ENCODE assay signal across 25 cellular contexts in genomic region chr9:116278326-116278725, GRCh38.
DNase-seq lines count a peak whose midpoint lies in the region; ATAC-seq, FAIRE-seq and TF ChIP-seq lines count a peak whose summit lies in the region.
"Had no signal": no experiment of that assay in that cellular context is flagged by ENCODE, and none has a peak within 500 bp of the region (broad histone marks: within the 10 kb centered on the region; RNA-seq: fewer than 3 reads in every experiment).

No MANE protein-coding gene starts in this region.

- no peak for FAIRE-seq in K562 (lab: Jason Lieb, UNC)
- FAIRE-seq: GM12878, small intestine had no signal

- no peak for TF ChIP-seq RAD21 in K562 (CRISPR knock-in tag; conservative IDR thresholded peaks at IDR 0.05 in 1 of 2, IDR thresholded peaks at IDR 0.05 in 1 of 2)

- H3K27me3 ChIP-seq in HUES48 (ENCODE audit: control insufficient read depth, insufficient read depth, low read length): peaks cover 89% of the 10 kb centered on the region
- no peaks in the 10 kb centered on the region for H3K27me3 ChIP-seq in K562 (ENCODE audit: control insufficient read depth in 2 of 2, insufficient read depth in 2 of 2, low read length in 2 of 2)
- H3K27me3 ChIP-seq in colonic mucosa: no peaks in the 10 kb centered on the region
- H3K27me3 ChIP-seq: gastrocnemius medialis, neutrophil, suprapubic skin had no signal

- CTCF ChIA-PET in K562 (lab: Yijun Ruan, JAX; ENCODE audit: low intra/inter-chr PET ratio): no interaction called here

- POLR2A ChIA-PET in K562 (lab: Yijun Ruan, JAX): interaction anchor here (0.9 kb wide), 1 partner anchor 14 kb away, joined by 4 read pairs; no protein-coding TSS in a partner anchor

- TF ChIP-seq EP300 in K562 (IDR thresholded peaks at IDR 0.05; ENCODE audit: low read length): no peak

- H3K4me3 ChIP-seq in HUES48 (ENCODE audit: low read depth, low read length) (no peak overlapping the region), K562 (no peak overlapping the region), mesodermal cell (ENCODE audit: extremely low read depth, insufficient read depth, low read length, poor library complexity, severe bottlenecking) (no peak overlapping the region), colonic mucosa (no peak overlapping the region)
- H3K4me3 ChIP-seq: gastrocnemius medialis, GM12878, suprapubic skin had no signal

- no peaks in the 10 kb centered on the region for H3K36me3 ChIP-seq in HUES48 (ENCODE audit: control insufficient read depth, insufficient read depth, low read length)
- no peaks in the 10 kb centered on the region for H3K36me3 ChIP-seq in K562 (ENCODE audit: control insufficient read depth, insufficient read depth, low read length)
- peaks cover 26% of the 10 kb centered on the region for H3K36me3 ChIP-seq in mesodermal cell (ENCODE audit: control insufficient read depth, insufficient read depth, low read length)
- H3K36me3 ChIP-seq in colonic mucosa: no peaks in the 10 kb centered on the region
- H3K36me3 ChIP-seq: gastrocnemius medialis, neutrophil, suprapubic skin had no signal

- intact Hi-C loops in K562 (cut with micrococcal nuclease) (no loop called here), colonic mucosa (cut with DNase I) (no loop called here)

- H3K79me2 ChIP-seq in K562 (ENCODE audit: control insufficient read depth, insufficient read depth, low read length): no peaks in the 10 kb centered on the region

- no peak for ATAC-seq in K562
- no peak for ATAC-seq in HG03342 (IDR thresholded peaks at IDR 0.05; ENCODE audit: unreplicated experiment)
- ATAC-seq in HG02840 (IDR thresholded peaks at IDR 0.05; ENCODE audit: low FRiP score, unreplicated experiment): no peak
- ATAC-seq in HG03521 (IDR thresholded peaks at IDR 0.05; ENCODE audit: unreplicated experiment): no peak
- ATAC-seq: gastrocnemius medialis; GM12878; stimulated activated memory B cell treated with anti-CD40 and anti-IgM and Interleukin-4, amounts not matched to agents 10 μg/mL and 1 μg/mL and 100 μg/mL, for 72 hours had no signal

- no peak overlapping the region for H2AFZ ChIP-seq in K562 (ENCODE audit: low read depth, low read length)

- no peak overlapping the region for H3K4me2 ChIP-seq in K562 (ENCODE audit: insufficient read depth, low read length)
- H3K4me2 ChIP-seq: KMS-11 had no signal

- no peaks in the 10 kb centered on the region for H3K9me3 ChIP-seq in HUES48 (ENCODE audit: control insufficient read depth, insufficient read depth, low read length)
- H3K9me3 ChIP-seq in K562 (replicated peaks; ENCODE audit: control insufficient read depth, insufficient read depth, low read depth, low read length): no peaks in the 10 kb centered on the region
- no peaks in the 10 kb centered on the region for H3K9me3 ChIP-seq in mesodermal cell (ENCODE audit: control insufficient read depth, low read length)
- no peaks in the 10 kb centered on the region for H3K9me3 ChIP-seq in colonic mucosa
- H3K9me3 ChIP-seq: gastrocnemius medialis, neutrophil, suprapubic skin had no signal

- TF ChIP-seq POLR2A in K562 (conservative IDR thresholded peaks at IDR 0.05): no peak

- peak; percentile 16 for DNase-seq in ACHN
- no peak for DNase-seq in K562 (ENCODE audit: extremely low read depth in 1 of 4, low spot score in 3 of 4)
- no peak for DNase-seq in colonic mucosa
- DNase-seq: activated CD4-positive, alpha-beta T cell treated with anti-CD3 and anti-CD28 coated beads for 4 hours; activated naive CD4-positive, alpha-beta T cell treated with anti-CD3 and anti-CD28 coated beads, Interleukin-2, amount 50 U/mL, for 16 hours; activated T-cell treated with anti-CD3 and anti-CD28 coated beads, Interleukin-2, amount 50 U/mL, for 48 hours; DMS 273 treated with DMSO at 0.1 percent for 48 hours; effector CD8-positive, alpha-beta T cell; gastrocnemius medialis; hypothalamus; NCI-H1694 treated with DMSO at 0.1 percent for 48 hours; NCI-H2227 treated with DMSO at 0.1 percent for 48 hours; OCI-M1; Right ventricle myocardium superior; small intestine had no signal

- H3K27ac ChIP-seq in HUES48 (ENCODE audit: low read depth, low read length) (peak overlapping the region; percentile 93), K562 (ENCODE audit: extremely low read depth, low read depth, low read length) (no peak overlapping the region), mesodermal cell (ENCODE audit: low read depth, low read length, severe bottlenecking) (peak overlapping the region; percentile 78), colonic mucosa (no peak overlapping the region)
- H3K27ac ChIP-seq: gastrocnemius medialis, KMS-11, neutrophil, suprapubic skin had no signal

- BruUV-seq in K562 (replicated peaks; lab: Mats Ljungman, UMichigan): no TSS peak

- in situ Hi-C loops in ACHN (cut with HindIII; ENCODE audit: low pct_ligation_motif_present, low pct_unique_long_range_greater_than_20kb, low sequenced_read_pairs): no loop called here
- in situ Hi-C loops in K562 (cut with MboI): no loop called here

- 0% methylated on average over 1 of the region's 1 CpG for WGBS in K562 (ENCODE audit: insufficient coverage, low coverage, missing lambda C conversion rate)
- WGBS in mesodermal cell (ENCODE audit: insufficient coverage in 2 of 2), 2 experiments: no CpG with 5 or more reads among the region's 1 CpG

- H3K9ac ChIP-seq in HUES48 (ENCODE audit: low read depth, low read length) (no peak overlapping the region), K562 (ENCODE audit: insufficient read depth in 1 of 2, low read depth in 2 of 2, low read length in 2 of 2) (no peak overlapping the region), colonic mucosa (ENCODE audit: low read depth in 2 of 2, low read length in 2 of 2) (no peak overlapping the region)
- H3K9ac ChIP-seq: KMS-11 had no signal

- peaks cover 72% of the 10 kb centered on the region for H3K4me1 ChIP-seq in HUES48 (ENCODE audit: control insufficient read depth, insufficient read depth, low read length)
- H3K4me1 ChIP-seq in K562 (replicated peaks in 1 of 2; ENCODE audit: control insufficient read depth in 2 of 2, insufficient read depth in 2 of 2, low read length in 2 of 2): no peaks in the 10 kb centered on the region
- H3K4me1 ChIP-seq in mesodermal cell (ENCODE audit: control insufficient read depth, insufficient read depth, low read length, poor library complexity, severe bottlenecking): peaks cover 84% of the 10 kb centered on the region
- H3K4me1 ChIP-seq in colonic mucosa: no peaks in the 10 kb centered on the region
- H3K4me1 ChIP-seq: gastrocnemius medialis, suprapubic skin had no signal

- no peaks in the 10 kb centered on the region for H3K9me1 ChIP-seq in K562 (ENCODE audit: control insufficient read depth, insufficient read depth, low read length)

- no peak for TF ChIP-seq CTCF in K562 (IDR thresholded peaks at IDR 0.05 in 2 of 3, conservative IDR thresholded peaks at IDR 0.05 in 1 of 3; ENCODE audit: insufficient read depth in 2 of 3, low read depth in 1 of 3, low read length in 3 of 3)
- no peak for TF ChIP-seq CTCF in colonic mucosa (IDR thresholded peaks at IDR 0.05)

- H4K20me1 ChIP-seq in K562 (replicated peaks; ENCODE audit: control insufficient read depth, insufficient read depth, low read length): no peaks in the 10 kb centered on the region

Comparison
In these comparisons a context has a peak if more than half of its experiments do, and no peak if none do; other contexts are left out.
1. H3K27ac ChIP-seq: peak in HUES48 (single experiment) and mesodermal cell (single experiment); none in K562 (single experiment) and colonic mucosa (single experiment).